20 cellular contexts compared by ENCODE assay signal in genomic region chr17:82153295-82153691, GRCh38. TPM values are rescaled to one million over a fixed set of nuclear protein-coding genes. Genes with fewer than 3 reads are reported as not detected.
DNase-seq lines count a peak whose midpoint lies in the region; ATAC-seq, FAIRE-seq and TF ChIP-seq lines count a peak whose summit lies in the region.
"Had no signal": no experiment of that assay in that cellular context is flagged by ENCODE, and none has a peak within 500 bp of the region (broad histone marks: within the 10 kb centered on the region; RNA-seq: fewer than 3 reads in every experiment).

No MANE protein-coding gene starts in this region.

- no peak overlapping the region for H2AFZ ChIP-seq in trophoblast cell (ENCODE audit: insufficient read depth, low read length, poor library complexity)

- no peaks in the 10 kb centered on the region for H3K27me3 ChIP-seq in CD4-positive, alpha-beta T cell (ENCODE audit: control insufficient read depth, insufficient read depth, low read length)
- no peaks in the 10 kb centered on the region for H3K27me3 ChIP-seq in WERI-Rb-1 (ENCODE audit: insufficient read depth, low read depth, severe bottlenecking)
- no peaks in the 10 kb centered on the region for H3K27me3 ChIP-seq in trophoblast cell (ENCODE audit: insufficient read depth, low read length)
- no peaks in the 10 kb centered on the region for H3K27me3 ChIP-seq in right atrium auricular region
- H3K27me3 ChIP-seq: BLaER1, gastroesophageal sphincter, ovary had no signal

- H4K12ac ChIP-seq in trophoblast cell (ENCODE audit: low read depth, low read length) = no peak overlapping the region

- FAIRE-seq in kidney (lab: Jason Lieb, UNC) = no peak
- FAIRE-seq: astrocyte had no signal

- H3K4me3 Mint-ChIP-seq in CD4-positive, alpha-beta T cell = no peak overlapping the region
- H3K4me3 Mint-ChIP-seq: activated T-helper 17 cell treated with anti-CD3 and anti-CD28 coated beads, Interleukin-2, amount 50 U/mL, for 72 hours; dendritic cell treated with granulocyte-macrophage colony-stimulating factor and Interleukin-4, amounts not matched to agents 40 ng/mL and 50 ng/mL, for 4 days; endodermal cell; immature natural killer cell; nephron had no signal

- no peaks in the 10 kb centered on the region for H3K9me3 Mint-ChIP-seq in CD4-positive, alpha-beta T cell
- H3K9me3 Mint-ChIP-seq: activated naive CD4-positive, alpha-beta T cell treated with anti-CD3 and anti-CD28 coated beads, Interleukin-2, amount 50 U/mL, for 72 hours; activated T-helper 17 cell treated with anti-CD3 and anti-CD28 coated beads, Interleukin-2, amount 50 U/mL, for 72 hours; dendritic cell treated with granulocyte-macrophage colony-stimulating factor and Interleukin-4, amounts not matched to agents 40 ng/mL and 50 ng/mL, for 4 days; immature natural killer cell; nephron had no signal

- H3K4me1 ChIP-seq in kidney (ENCODE audit: control insufficient read depth in 1 of 2, insufficient read depth in 1 of 2, low read depth in 1 of 2, low read length in 2 of 2) (no peaks in the 10 kb centered on the region), trophoblast cell (ENCODE audit: control insufficient read depth in 1 of 2, insufficient read depth in 2 of 2, low read length in 2 of 2) (peaks cover 9 to 14% of the 10 kb centered on the region in 2 experiments), right atrium auricular region (no peaks in the 10 kb centered on the region)
- H3K4me1 ChIP-seq: gastroesophageal sphincter, left ventricle myocardium inferior had no signal

- no peak overlapping the region for H3K14ac ChIP-seq in trophoblast cell (ENCODE audit: low read length)

- ATAC-seq in CD4-positive, alpha-beta T cell (ENCODE audit: poor library complexity) = no peak
- ATAC-seq in HG02884 (IDR thresholded peaks at IDR 0.05; ENCODE audit: unreplicated experiment) = no peak

- POLR2A ChIA-PET in CD4-positive, alpha-beta T cell (lab: Charles Lee) = interaction anchor here (4.5 kb wide), 1 partner anchor 27 kb away, joined by 18 read pairs; no protein-coding TSS in a partner anchor

- H3K18ac ChIP-seq in trophoblast cell (ENCODE audit: low read length) = no peak overlapping the region

- TF ChIP-seq CTCF in CD4-positive, alpha-beta T cell (IDR thresholded peaks at IDR 0.05) = no peak
- TF ChIP-seq CTCF in WERI-Rb-1 (IDR thresholded peaks at IDR 0.05; ENCODE audit: low read depth, low read length) (no peak), kidney (IDR thresholded peaks at IDR 0.05; ENCODE audit: borderline replicate concordance, extremely low read depth, insufficient read depth) (no peak), right atrium auricular region (IDR thresholded peaks at IDR 0.05) (no peak)

- peak overlapping the region; percentile 36 for H4K91ac ChIP-seq in trophoblast cell (ENCODE audit: low read depth, low read length)

- no peak overlapping the region for H3K9ac ChIP-seq in kidney (ENCODE audit: low read length in 2 of 2)
- no peak overlapping the region for H3K9ac ChIP-seq in trophoblast cell (ENCODE audit: low read length)
- H3K9ac ChIP-seq: BLaER1 had no signal

- no peak overlapping the region for H3K23ac ChIP-seq in trophoblast cell (ENCODE audit: low read length)

- H3K4me1 Mint-ChIP-seq in CD4-positive, alpha-beta T cell (ENCODE audit: low read depth) = peaks cover 5% of the 10 kb centered on the region
- H3K4me1 Mint-ChIP-seq: activated T-helper 17 cell treated with anti-CD3 and anti-CD28 coated beads, Interleukin-2, amount 50 U/mL, for 72 hours; immature natural killer cell; nephron had no signal

- H3K36me3 Mint-ChIP-seq in CD4-positive, alpha-beta T cell (ENCODE audit: low read depth) = no peaks in the 10 kb centered on the region
- H3K36me3 Mint-ChIP-seq: immature natural killer cell had no signal

- H3K79me2 ChIP-seq in trophoblast cell (ENCODE audit: control insufficient read depth, insufficient read depth, low read length, poor library complexity) = no peaks in the 10 kb centered on the region

- H3K4me3 ChIP-seq in WERI-Rb-1 (ENCODE audit: low read depth, low read length) (no peak overlapping the region), kidney (ENCODE audit: low read length in 2 of 2) (no peak overlapping the region), trophoblast cell (ENCODE audit: low read depth, low read length) (no peak overlapping the region), right atrium auricular region (no peak overlapping the region)
- H3K4me3 ChIP-seq: BLaER1, gastroesophageal sphincter, GM12878, left ventricle myocardium inferior, ovary had no signal

- H3K9me3 ChIP-seq in CD4-positive, alpha-beta T cell (ENCODE audit: control insufficient read depth, low read length) = no peaks in the 10 kb centered on the region
- H3K9me3 ChIP-seq in WERI-Rb-1 (ENCODE audit: severe bottlenecking) (no peaks in the 10 kb centered on the region), kidney (ENCODE audit: control insufficient read depth in 1 of 2, low read length in 2 of 2) (no peaks in the 10 kb centered on the region), trophoblast cell (ENCODE audit: insufficient read depth, low read depth, low read length) (no peaks in the 10 kb centered on the region), right atrium auricular region (no peaks in the 10 kb centered on the region)
- H3K9me3 ChIP-seq: BLaER1, gastroesophageal sphincter, left ventricle myocardium inferior, ovary had no signal

- no peaks in the 10 kb centered on the region for H3K27me3 Mint-ChIP-seq in CD4-positive, alpha-beta T cell
- H3K27me3 Mint-ChIP-seq: activated T-helper 17 cell treated with anti-CD3 and anti-CD28 coated beads, Interleukin-2, amount 50 U/mL, for 72 hours; dendritic cell treated with granulocyte-macrophage colony-stimulating factor and Interleukin-4, amounts not matched to agents 40 ng/mL and 50 ng/mL, for 4 days had no signal

- peak overlapping the region; percentile 38 for H2BK12ac ChIP-seq in trophoblast cell (ENCODE audit: low read length)

- H3K79me1 ChIP-seq in trophoblast cell (ENCODE audit: low read length) = no peaks in the 10 kb centered on the region

- no peak overlapping the region for H2BK120ac ChIP-seq in trophoblast cell (ENCODE audit: insufficient read depth, low read length, poor library complexity)

- H2AK5ac ChIP-seq in trophoblast cell (ENCODE audit: low read length) = no peak overlapping the region

- CTCF ChIA-PET in CD4-positive, alpha-beta T cell (lab: Charles Lee) = interaction anchor here (1.2 to 2.6 kb wide), 4 partner anchors 31 to 124 kb away, joined by 3 to 19 read pairs (median 4); no protein-coding TSS in a partner anchor

- DNase-seq in CD4-positive, alpha-beta T cell = no peak
- DNase-seq in WERI-Rb-1 = no peak
- DNase-seq in kidney = peak; percentile 59
- DNase-seq in trophoblast cell = peak in 1 of 2 donors; percentile 30
- no peak for DNase-seq in T-helper 9 cell
- DNase-seq in stimulated activated naive CD4-positive, alpha-beta T cell treated with Interleukin-2 at 50 U/mL for 16 hours (lab: John Stamatoyannopoulos, UW) = no peak
- no peak for DNase-seq in right atrium auricular region (ENCODE audit: low spot score)

- H3K4ac ChIP-seq in trophoblast cell (ENCODE audit: low read depth, low read length) = no peak overlapping the region

- no peak overlapping the region for H3K4me2 ChIP-seq in trophoblast cell (ENCODE audit: low read length)

- WGBS in trophoblast cell (ENCODE audit: extremely low coverage, insufficient coverage, insufficient read length) = no CpG with 5 or more reads among the region's 6 CpGs

- H3K27ac Mint-ChIP-seq in CD4-positive, alpha-beta T cell = peak overlapping the region; percentile 69
- H3K27ac Mint-ChIP-seq: activated naive CD4-positive, alpha-beta T cell treated with anti-CD3 and anti-CD28 coated beads, Interleukin-2, amount 50 U/mL, for 72 hours; activated T-helper 17 cell treated with anti-CD3 and anti-CD28 coated beads, Interleukin-2, amount 50 U/mL, for 72 hours; dendritic cell treated with granulocyte-macrophage colony-stimulating factor and Interleukin-4, amounts not matched to agents 40 ng/mL and 50 ng/mL, for 4 days; endodermal cell; immature natural killer cell; nephron had no signal

- no peak overlapping the region for H2BK5ac ChIP-seq in trophoblast cell (ENCODE audit: low read depth, low read length, poor library complexity)

- H3K36me3 ChIP-seq in WERI-Rb-1 (peaks cover 27% of the 10 kb centered on the region), kidney (ENCODE audit: control insufficient read depth in 1 of 2, insufficient read depth in 2 of 2, low read length in 2 of 2) (peaks cover 0 to 6% of the 10 kb centered on the region in 2 donors), trophoblast cell (ENCODE audit: control insufficient read depth in 1 of 2, insufficient read depth in 2 of 2, low read length in 2 of 2) (peaks cover 22 to 24% of the 10 kb centered on the region in 2 experiments), right atrium auricular region (no peaks in the 10 kb centered on the region)
- H3K36me3 ChIP-seq: ovary had no signal

- no peak overlapping the region for H4K8ac ChIP-seq in trophoblast cell (ENCODE audit: low read depth, low read length)

- no peak overlapping the region for H3K27ac ChIP-seq in CD4-positive, alpha-beta T cell (ENCODE audit: low read depth, low read length)
- H3K27ac ChIP-seq in WERI-Rb-1 (peak overlapping the region; percentile 34), kidney (ENCODE audit: low read depth in 2 of 2, low read length in 2 of 2) (no peak overlapping the region), trophoblast cell (ENCODE audit: low read depth, low read length) (peak overlapping the region; percentile 11), right atrium auricular region (no peak overlapping the region)
- H3K27ac ChIP-seq: BLaER1, gastroesophageal sphincter, left ventricle myocardium inferior, ovary had no signal

- intact Hi-C loops in CD4-positive, alpha-beta T cell (cut with DNase I, micrococcal nuclease) = loop anchor here (2.0 to 5.0 kb wide), 2 partner anchors 46 to 54 kb away; partner anchors contain the start of gene FASN (in 1 of the 2)
- intact Hi-C loops in kidney (cut with DNase I) = loop anchor here (10.0 kb wide), 1 partner anchor 118 kb away; the partner anchor contains the start of genes DCXR and RAC3

RNA-seq across cellular contexts. Expression of gene FASN, which starts 55.3 kb away (rescaled TPM):
- total RNA-seq in CD4-positive, alpha-beta T cell = 100 to 1,000 TPM; 168 to 174 TPM
- total RNA-seq in kidney (43.3 TPM), right atrium auricular region (10 to 100 TPM; 13.8 to 46.4 TPM)
- 13.6 TPM for polyA plus RNA-seq in kidney (ENCODE audit: insufficient read depth, low read depth, low replicate concordance)
- polyA plus RNA-seq in trophoblast cell (2013) = 120 and 124 TPM in 2 replicates

RNA-seq across cellular contexts. Expression of gene CCDC57, which starts 59.3 kb away (rescaled TPM):
- 100 to 1,000 TPM; 129 to 135 TPM for total RNA-seq in CD4-positive, alpha-beta T cell
- total RNA-seq in kidney = 79.4 TPM
- polyA plus RNA-seq in kidney (ENCODE audit: insufficient read depth, low read depth, low replicate concordance) = 46.7 TPM
- polyA plus RNA-seq in trophoblast cell (2013) = 16.0 and 17.2 TPM in 2 replicates
- total RNA-seq in right atrium auricular region = 1 to 10 TPM; 5.1 to 7.4 TPM

Comparison
In these comparisons a context has a peak if more than half of its experiments do, and no peak if none do; other contexts are left out.
1. H3K27ac ChIP-seq: peak in WERI-Rb-1 (single experiment) and trophoblast cell (single experiment); none in CD4-positive, alpha-beta T cell (single experiment), kidney (0 of 2) and right atrium auricular region (0 of 2).